In genomic region chr20:50217207-50217949, GRCh38 we compare ENCODE assay signal across 1 cellular context.
TF ChIP-seq lines count a peak whose summit lies in the region.

No MANE protein-coding gene starts in this region.

TF ChIP-seq in SK-N-SH, 30 proteins besides CTCF, POLR2A, EP300 and RAD21 (continued from another document):
- TF ChIP-seq IRF3 (IDR thresholded peaks at IDR 0.05; ENCODE audit: low read depth, low read length) (no peak), EZH2phosphoT487 (IDR thresholded peaks at IDR 0.05; ENCODE audit: borderline replicate concordance, low read depth) (no peak), GATA2 (CRISPR knock-in tag; IDR thresholded peaks at IDR 0.05) (no peak), FOSL2 (IDR thresholded peaks at IDR 0.05; ENCODE audit: borderline replicate concordance, low read depth) (no peak), RXRA (IDR thresholded peaks at IDR 0.05; ENCODE audit: borderline replicate concordance, low read depth) (no peak), RCOR1 (IDR thresholded peaks at IDR 0.05; ENCODE audit: low read length) (no peak), JUND (IDR thresholded peaks at IDR 0.05) (no peak), FOXM1 (IDR thresholded peaks at IDR 0.05; ENCODE audit: low read depth) (no peak), YY1 (IDR thresholded peaks at IDR 0.05; ENCODE audit: low read depth) (no peak), FOXJ3 (CRISPR knock-in tag; IDR thresholded peaks at IDR 0.05) (no peak), SMC3 (IDR thresholded peaks at IDR 0.05; ENCODE audit: low read depth, low read length) (no peak), ZBTB33 (IDR thresholded peaks at IDR 0.05; ENCODE audit: borderline replicate concordance, low read depth) (no peak), CHD2 (IDR thresholded peaks at IDR 0.05; ENCODE audit: low read length, partially characterized antibody) (no peak), TCF12 (IDR thresholded peaks at IDR 0.05) (no peak), RFX5 (IDR thresholded peaks at IDR 0.05; ENCODE audit: low read length) (no peak), TAF1 (IDR thresholded peaks at IDR 0.05; ENCODE audit: borderline replicate concordance, low read depth, low read length) (no peak), SIN3A (IDR thresholded peaks at IDR 0.05; ENCODE audit: borderline replicate concordance, low read depth, low read length) (no peak), POLR2AphosphoS5 (IDR thresholded peaks at IDR 0.05; ENCODE audit: low read depth, low read length) (no peak)
